Comparison of ENCODE assay signal across 1 cellular context in the genomic region with DNA sequence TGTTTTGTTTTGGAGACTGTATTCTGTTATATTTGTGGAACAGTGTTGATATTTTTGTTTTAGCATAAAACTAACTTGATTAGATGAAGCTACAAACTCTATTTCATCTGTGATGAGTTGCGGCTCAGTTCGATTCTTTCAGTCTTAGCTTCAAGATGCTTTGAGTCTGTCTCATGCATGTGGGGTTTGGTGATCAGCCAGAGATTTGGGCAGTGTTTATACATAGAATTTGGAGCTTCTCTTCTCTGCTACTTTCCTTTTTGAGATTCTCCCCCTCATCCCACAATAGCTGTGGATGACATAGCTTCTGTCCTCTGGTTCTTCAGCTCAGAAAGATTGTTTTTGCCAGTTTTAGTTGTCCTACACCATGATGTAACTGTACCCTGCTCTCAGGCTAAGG.
TF ChIP-seq lines count a peak whose summit lies in the region.

No MANE protein-coding gene starts in this region.

TF ChIP-seq in HEK293, 187 proteins besides CTCF, POLR2A, EP300 and RAD21:
- TF ChIP-seq, protein P1, sequence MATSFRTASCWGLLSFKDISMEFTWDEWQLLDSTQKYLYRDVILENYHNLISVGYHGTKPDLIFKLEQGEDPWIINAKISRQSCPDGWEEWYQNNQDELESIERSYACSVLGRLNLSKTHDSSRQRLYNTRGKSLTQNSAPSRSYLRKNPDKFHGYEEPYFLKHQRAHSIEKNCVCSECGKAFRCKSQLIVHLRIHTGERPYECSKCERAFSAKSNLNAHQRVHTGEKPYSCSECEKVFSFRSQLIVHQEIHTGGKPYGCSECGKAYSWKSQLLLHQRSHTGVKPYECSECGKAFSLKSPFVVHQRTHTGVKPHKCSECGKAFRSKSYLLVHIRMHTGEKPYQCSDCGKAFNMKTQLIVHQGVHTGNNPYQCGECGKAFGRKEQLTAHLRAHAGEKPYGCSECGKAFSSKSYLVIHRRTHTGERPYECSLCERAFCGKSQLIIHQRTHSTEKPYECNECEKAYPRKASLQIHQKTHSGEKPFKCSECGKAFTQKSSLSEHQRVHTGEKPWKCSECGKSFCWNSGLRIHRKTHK (tag by site-specific recombination; IDR thresholded peaks at IDR 0.05) = 0 out of 2 replicates have a peak, but pooled peaks have one; percentile 1
- TF ChIP-seq ZFP41 (tag by site-specific recombination; IDR thresholded peaks at IDR 0.05; ENCODE audit: borderline replicate concordance) = no peak
- TF ChIP-seq, protein P2, sequence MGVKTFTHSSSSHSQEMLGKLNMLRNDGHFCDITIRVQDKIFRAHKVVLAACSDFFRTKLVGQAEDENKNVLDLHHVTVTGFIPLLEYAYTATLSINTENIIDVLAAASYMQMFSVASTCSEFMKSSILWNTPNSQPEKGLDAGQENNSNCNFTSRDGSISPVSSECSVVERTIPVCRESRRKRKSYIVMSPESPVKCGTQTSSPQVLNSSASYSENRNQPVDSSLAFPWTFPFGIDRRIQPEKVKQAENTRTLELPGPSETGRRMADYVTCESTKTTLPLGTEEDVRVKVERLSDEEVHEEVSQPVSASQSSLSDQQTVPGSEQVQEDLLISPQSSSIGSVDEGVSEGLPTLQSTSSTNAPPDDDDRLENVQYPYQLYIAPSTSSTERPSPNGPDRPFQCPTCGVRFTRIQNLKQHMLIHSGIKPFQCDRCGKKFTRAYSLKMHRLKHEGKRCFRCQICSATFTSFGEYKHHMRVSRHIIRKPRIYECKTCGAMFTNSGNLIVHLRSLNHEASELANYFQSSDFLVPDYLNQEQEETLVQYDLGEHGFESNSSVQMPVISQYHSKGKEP (tag by site-specific recombination; IDR thresholded peaks at IDR 0.05) = no peak
